1 cellular context compared by ENCODE assay signal in the genomic region with DNA sequence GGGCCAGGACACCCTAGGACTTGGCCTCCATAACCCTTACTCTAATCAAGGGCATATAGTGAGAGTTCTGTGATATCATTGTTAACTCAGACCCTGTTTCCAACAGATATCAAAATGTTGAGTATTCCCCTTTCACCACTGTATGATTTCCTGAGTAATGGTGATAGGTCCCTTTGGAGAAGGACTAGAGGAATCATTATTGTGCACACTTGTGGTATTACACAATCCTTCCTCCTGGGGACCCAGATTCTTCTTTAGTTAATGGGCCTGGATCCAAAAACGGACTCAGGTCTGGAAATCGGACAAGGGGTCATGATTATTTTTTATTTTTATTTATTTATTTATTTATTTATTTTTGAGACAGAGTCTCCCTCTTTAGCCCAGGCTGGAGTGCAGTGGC.
TF ChIP-seq lines count a peak whose summit lies in the region.

No MANE protein-coding gene starts in this region.

TF ChIP-seq in HepG2, 621 proteins besides CTCF, POLR2A, EP300 and RAD21:
- peak; percentile 69 for TF ChIP-seq CEBPB (IDR thresholded peaks at IDR 0.05; ENCODE audit: borderline replicate concordance, low read depth, low read length)
- no peak for TF ChIP-seq HOXA9 (CRISPR knock-in tag; IDR thresholded peaks at IDR 0.05; ENCODE audit: borderline replicate concordance)
- TF ChIP-seq ATRX (CRISPR knock-in tag; IDR thresholded peaks at IDR 0.05; ENCODE audit: borderline replicate concordance), result no peak
- no peak for TF ChIP-seq TOE1 (CRISPR knock-in tag; IDR thresholded peaks at IDR 0.05)
- no peak for TF ChIP-seq NR2F2 (IDR thresholded peaks at IDR 0.05; ENCODE audit: borderline replicate concordance, low read depth)
